ENCODE assay signal across 8 cellular contexts in genomic region chr22:36351921-36352774, GRCh38. TPM values are rescaled to one million over a fixed set of nuclear protein-coding genes. Genes with fewer than 3 reads are reported as not detected.
DNase-seq lines count a peak whose midpoint lies in the region; ATAC-seq, FAIRE-seq and TF ChIP-seq lines count a peak whose summit lies in the region.

No MANE protein-coding gene starts in this region.

- H3K4me2 ChIP-seq in endothelial cell of umbilical vein (ENCODE audit: insufficient read depth, low read length): peak overlapping the region; percentile 5

- no peaks in the 10 kb centered on the region for H4K20me1 ChIP-seq in endothelial cell of umbilical vein (replicated peaks; ENCODE audit: control insufficient read depth, extremely low read depth, insufficient read depth, low read length)

- no peak overlapping the region for H2AFZ ChIP-seq in ACC112 (ENCODE audit: low read length, unreplicated experiment)
- H2AFZ ChIP-seq in endothelial cell of umbilical vein (ENCODE audit: low read depth, low read length): no peak overlapping the region

- intact Hi-C loops in endothelial cell of umbilical vein (cut with micrococcal nuclease): loop anchor here (1.0 to 5.0 kb wide), 3 partner anchors 9 to 35 kb away; partner anchors contain the start of gene MYH9

- CTCF ChIA-PET in endothelial cell of umbilical vein (lab: Charles Lee): interaction anchor here (0.7 to 3.4 kb wide), 11 partner anchors 9 to 118 kb away, joined by 3 to 14 read pairs (median 4); no protein-coding TSS in a partner anchor

- no peaks in the 10 kb centered on the region for H3K27me3 Mint-ChIP-seq in nephron progenitor cell (ENCODE audit: low read depth, poor library complexity)

- peak overlapping the region; percentile 44 for H3K4me3 Mint-ChIP-seq in nephron progenitor cell

- ATAC-seq in GM18870 (IDR thresholded peaks at IDR 0.05; ENCODE audit: unreplicated experiment) (no peak), HG02642 (IDR thresholded peaks at IDR 0.05; ENCODE audit: poor library complexity, unreplicated experiment) (no peak)

- TF ChIP-seq CTCF in endothelial cell of umbilical vein (IDR thresholded peaks at IDR 0.05; ENCODE audit: extremely low read depth in 1 of 2, insufficient read depth in 1 of 2, low read depth in 1 of 2, low read length in 2 of 2) (no peak), nephron progenitor cell (IDR thresholded peaks at IDR 0.05) (no peak)

- peak; percentile 6 for TF ChIP-seq POLR2A in endothelial cell of umbilical vein (IDR thresholded peaks at IDR 0.05; ENCODE audit: low read depth, low read length)

- no peak for FAIRE-seq in endothelial cell of umbilical vein (lab: Jason Lieb, UNC)

- peaks cover 3% of the 10 kb centered on the region; the same call in 1 of the 2 replicates for H3K36me3 ChIP-seq in ACC112 (ENCODE audit: insufficient read depth, low read length)
- peaks cover under 1 to 13% of the 10 kb centered on the region in 2 experiments for H3K36me3 ChIP-seq in endothelial cell of umbilical vein (ENCODE audit: control insufficient read depth in 2 of 2, extremely low read depth in 1 of 2, insufficient read depth in 2 of 2, low read length in 2 of 2)

- peaks cover 65% of the 10 kb centered on the region for H3K4me1 Mint-ChIP-seq in nephron progenitor cell

- POLR2A ChIA-PET in endothelial cell of umbilical vein (lab: Charles Lee): interaction anchor here (0.6 to 1.4 kb wide), 5 partner anchors 9 to 69 kb away, joined by 3 to 6 read pairs (median 4); no protein-coding TSS in a partner anchor

- no peaks in the 10 kb centered on the region for H3K27me3 ChIP-seq in ACC112 (ENCODE audit: insufficient read depth, low read length)
- no peaks in the 10 kb centered on the region for H3K27me3 ChIP-seq in endothelial cell of umbilical vein (ENCODE audit: control insufficient read depth in 2 of 2, insufficient read depth in 2 of 2, low read length in 2 of 2)

- no peaks in the 10 kb centered on the region for H3K9me1 ChIP-seq in endothelial cell of umbilical vein (replicated peaks; ENCODE audit: control insufficient read depth, extremely low read depth, insufficient read depth, low read length)

- H3K4me1 ChIP-seq in ACC112 (ENCODE audit: control insufficient read depth, insufficient read depth, low read length, unreplicated experiment) (peaks cover 67% of the 10 kb centered on the region), endothelial cell of umbilical vein (ENCODE audit: control insufficient read depth, extremely low read depth, insufficient read depth, low read length) (peaks cover 85% of the 10 kb centered on the region)

- DNase-seq in SHP77 treated with DMSO at 0.1 percent for 48 hours (lab: John Stamatoyannopoulos, UW): peak; percentile 38
- no peak for DNase-seq in endothelial cell of umbilical vein (ENCODE audit: low read depth, low spot score)
- no peak for DNase-seq in nephron progenitor cell
- DNase-seq in NCI-H2227 (lab: John Stamatoyannopoulos, UW; ENCODE audit: unreplicated experiment): no peak
- DNase-seq in HK-2 (ENCODE audit: unreplicated experiment): no peak

- BruUV-seq in endothelial cell of umbilical vein (replicated peaks; lab: Mats Ljungman, UMichigan): no TSS peak

- H3K9me3 Mint-ChIP-seq in nephron progenitor cell: peaks cover 4% of the 10 kb centered on the region

- peak overlapping the region; percentile 23 for H3K27ac Mint-ChIP-seq in nephron progenitor cell

- H3K4me3 ChIP-seq in ACC112 (ENCODE audit: low read depth, low read length) (peak overlapping the region; percentile 24; the same call in 1 of the 2 replicates), endothelial cell of umbilical vein (replicated peaks in 1 of 3; ENCODE audit: insufficient read depth in 1 of 3, low read depth in 1 of 3, low read length in 3 of 3) (no peak overlapping the region)

- H3K27ac ChIP-seq in ACC112 (ENCODE audit: low read depth, low read length): peak overlapping the region; percentile 93
- peak overlapping the region; percentile 60 for H3K27ac ChIP-seq in endothelial cell of umbilical vein (ENCODE audit: insufficient read depth, low read depth, low read length)

- H3K36me3 Mint-ChIP-seq in nephron progenitor cell (ENCODE audit: low read depth): peaks cover 33% of the 10 kb centered on the region

- H3K9me3 ChIP-seq in endothelial cell of umbilical vein (replicated peaks; ENCODE audit: control insufficient read depth, insufficient read depth, low read length): no peaks in the 10 kb centered on the region

- H3K79me2 ChIP-seq in ACC112 (ENCODE audit: control insufficient read depth, insufficient read depth, low read length, unreplicated experiment): peaks cover 85% of the 10 kb centered on the region
- peaks cover 96% of the 10 kb centered on the region for H3K79me2 ChIP-seq in endothelial cell of umbilical vein (ENCODE audit: control insufficient read depth, insufficient read depth, low read length)

- H3K9ac ChIP-seq in endothelial cell of umbilical vein (replicated peaks; ENCODE audit: extremely low read depth, insufficient read depth, low read length): peak overlapping the region; percentile 50

- dilution Hi-C loops in endothelial cell of umbilical vein (cut with MboI; ENCODE audit: extremely low pct_ligation_motif_present, low sequenced_read_pairs): no loop called here

TF ChIP-seq in endothelial cell of umbilical vein, 7 proteins besides CTCF, POLR2A, EP300 and RAD21:
- no peak for TF ChIP-seq JUN (IDR thresholded peaks at IDR 0.05; ENCODE audit: borderline replicate concordance, insufficient read depth, insufficient read length, low read depth)
- no peak for TF ChIP-seq EZH2 (IDR thresholded peaks at IDR 0.05; ENCODE audit: borderline replicate concordance, low read depth, low read length, severe bottlenecking)
- TF ChIP-seq FOS (IDR thresholded peaks at IDR 0.05; ENCODE audit: borderline replicate concordance, insufficient read depth, low read length): no peak
- TF ChIP-seq POLR2AphosphoS5 (IDR thresholded peaks at IDR 0.05; ENCODE audit: insufficient read depth, low read depth, low read length): no peak
- TF ChIP-seq MYC (IDR thresholded peaks at IDR 0.05; ENCODE audit: low read depth, low read length): peak; percentile 10
- no peak for TF ChIP-seq GATA2 (IDR thresholded peaks at IDR 0.05; ENCODE audit: insufficient read depth, insufficient read length, low read depth, low read length)
- TF ChIP-seq MAX (IDR thresholded peaks at IDR 0.05; ENCODE audit: insufficient read depth, insufficient read length): no peak

RNA-seq across cellular contexts. Expression of gene MYH9, which starts 35.6 kb away (rescaled TPM):
- total RNA-seq in endothelial cell of umbilical vein: 1,331 and 1,413 TPM in 2 replicates
- 157 and 188 TPM in 2 replicates for polyA plus RNA-seq in endothelial cell of umbilical vein
- 377 and 396 TPM in 2 replicates for polyA plus RNA-seq in endothelial cell of umbilical vein (2011; cell fraction: cytosol; rRNA removed)
- 759 and 766 TPM in 2 replicates for polyA plus RNA-seq in endothelial cell of umbilical vein (2011; cell fraction: nucleus; rRNA removed)
- polyA plus RNA-seq in endothelial cell of umbilical vein (2012): 496 and 585 TPM in 2 replicates
- polyA minus RNA-seq in endothelial cell of umbilical vein: 1,176 and 1,679 TPM in 2 replicates
- polyA minus RNA-seq in endothelial cell of umbilical vein (2011; cell fraction: cytosol; rRNA and poly(A)+ RNA removed): 42.9 TPM
- 498 and 877 TPM in 2 replicates for polyA minus RNA-seq in endothelial cell of umbilical vein (2011; cell fraction: nucleus; rRNA and poly(A)+ RNA removed)
